8 cellular contexts compared by ENCODE assay signal in the genomic region with DNA sequence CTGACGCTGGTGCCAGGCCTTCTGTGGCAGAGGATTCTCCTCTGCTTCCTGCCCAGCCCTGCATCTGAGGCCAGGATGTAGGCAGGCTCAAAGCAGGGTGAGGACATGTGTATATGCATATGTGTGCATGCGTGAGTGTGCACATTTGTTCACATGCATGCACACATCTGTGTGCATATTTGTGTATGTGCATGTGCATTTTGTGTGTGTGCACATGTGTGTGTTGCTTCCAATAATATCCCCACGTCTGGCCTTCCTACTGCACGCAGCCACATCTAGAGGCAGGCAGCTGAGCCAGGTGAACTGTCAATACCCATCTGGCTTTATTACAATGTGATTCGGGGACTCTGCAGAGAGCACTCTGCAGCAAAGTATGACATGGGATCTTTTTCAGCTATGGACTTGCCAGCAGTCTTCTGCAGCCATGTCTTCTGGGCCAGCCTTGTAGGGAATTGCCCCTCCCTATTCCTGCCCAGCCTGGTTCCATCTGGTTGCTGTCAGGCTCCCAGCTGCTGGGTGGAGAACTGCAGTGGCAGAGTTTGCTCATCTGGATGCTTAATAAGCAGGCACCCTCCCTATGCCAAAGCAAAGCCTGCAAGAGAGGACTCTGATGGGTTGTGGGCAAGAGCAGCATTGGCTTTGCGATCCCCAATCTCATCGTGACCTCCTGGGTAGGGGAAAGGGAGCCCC.
"Had no signal": no experiment of that assay in that cellular context is flagged by ENCODE, and none has a peak within 500 bp of the region (broad histone marks: within the 10 kb centered on the region; RNA-seq: fewer than 3 reads in every experiment).

No MANE protein-coding gene starts in this region.

- H3K9me3 Mint-ChIP-seq: activated CD4-positive, alpha-beta memory T cell treated with anti-CD3 and anti-CD28 coated beads for 36 hours; activated T-cell treated with anti-CD3 and anti-CD28 coated beads, Interleukin-2, amount 50 U/mL, for 4 hours; neural progenitor cell had no signal

- H3K27me3 Mint-ChIP-seq: activated CD4-positive, alpha-beta memory T cell treated with anti-CD3 and anti-CD28 coated beads for 36 hours had no signal

- H2AFZ ChIP-seq: neural progenitor cell had no signal

- H3K27ac ChIP-seq: neural progenitor cell, thyroid gland, uterus had no signal

- H3K4me3 Mint-ChIP-seq: activated CD4-positive, alpha-beta memory T cell treated with anti-CD3 and anti-CD28 coated beads for 36 hours; activated T-cell treated with anti-CD3 and anti-CD28 coated beads, Interleukin-2, amount 50 U/mL, for 4 hours; neural progenitor cell had no signal

- ATAC-seq: activated CD4-positive, CD25-positive, alpha-beta regulatory T cell treated with anti-CD3 and anti-CD28 coated beads, Interleukin-2, amount 50 U/mL, for 24 hours; activated T-cell treated with anti-CD3 and anti-CD28 coated beads, Interleukin-2, amount 50 U/mL, for 4 hours had no signal

- H3K4me3 ChIP-seq: neural progenitor cell, smooth muscle cell, thyroid gland, uterus had no signal

- H3K9ac ChIP-seq: neural progenitor cell had no signal

- H3K36me3 ChIP-seq: neural progenitor cell, thyroid gland, uterus had no signal

- H3K4me2 ChIP-seq: neural progenitor cell, smooth muscle cell had no signal

- H3K4me1 ChIP-seq: neural progenitor cell, uterus had no signal

- H3K27me3 ChIP-seq: neural progenitor cell, thyroid gland, uterus had no signal

- FAIRE-seq: colon had no signal

- H3K9me3 ChIP-seq: thyroid gland, uterus had no signal

- DNase-seq: activated CD4-positive, alpha-beta memory T cell treated with anti-CD3 and anti-CD28 coated beads for 36 hours; activated T-cell treated with anti-CD3 and anti-CD28 coated beads, Interleukin-2, amount 50 U/mL, for 4 hours; thyroid gland; uterus had no signal

- H3K27ac Mint-ChIP-seq: activated CD4-positive, alpha-beta memory T cell treated with anti-CD3 and anti-CD28 coated beads for 36 hours; neural progenitor cell had no signal
